In the genomic region with DNA sequence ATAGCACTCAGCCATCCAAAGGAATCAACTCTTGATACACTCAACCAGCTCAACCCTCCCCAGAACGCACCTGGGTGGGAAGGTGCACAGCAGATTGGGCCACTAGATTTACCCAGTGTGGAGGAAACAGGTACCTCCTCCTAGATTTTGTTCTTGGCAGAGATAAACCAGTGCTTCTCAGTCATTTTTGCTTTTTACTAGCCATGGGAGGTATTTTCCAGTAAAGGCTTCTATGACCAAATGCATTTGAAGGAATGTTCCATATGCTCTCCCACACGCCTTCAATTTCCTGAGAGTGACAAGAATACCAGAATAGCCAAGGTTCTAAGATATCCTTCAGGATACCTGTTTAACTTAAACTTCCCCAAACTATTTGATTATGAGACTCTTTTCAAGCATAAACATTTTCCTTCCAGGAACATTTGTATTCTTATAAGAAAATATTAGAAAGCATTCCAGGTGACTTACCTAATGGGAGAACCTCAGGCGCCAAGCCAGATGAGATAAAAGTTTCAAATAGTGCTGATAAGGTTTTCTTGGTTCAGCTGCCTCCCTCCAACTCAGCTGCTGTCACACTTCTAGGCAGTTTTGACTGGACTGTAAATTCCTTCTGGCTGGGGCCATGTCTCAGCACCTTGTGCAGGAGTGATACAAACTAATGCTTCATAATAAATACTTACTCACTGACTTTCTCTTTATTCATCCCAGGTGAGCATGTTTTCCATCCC, we compare ENCODE assay signal across 17 cellular contexts.
DNase-seq lines count a peak whose midpoint lies in the region; ATAC-seq, FAIRE-seq and TF ChIP-seq lines count a peak whose summit lies in the region.
"Had no signal": no experiment of that assay in that cellular context is flagged by ENCODE, and none has a peak within 500 bp of the region (broad histone marks: within the 10 kb centered on the region; RNA-seq: fewer than 3 reads in every experiment).

No MANE protein-coding gene starts in this region.

- H3K79me2 ChIP-seq in K562 (ENCODE audit: control insufficient read depth, insufficient read depth, low read length): no peaks in the 10 kb centered on the region
- no peaks in the 10 kb centered on the region for H3K79me2 ChIP-seq in osteoblast (ENCODE audit: insufficient read depth, low read length)

- no peak for TF ChIP-seq EP300 in K562 (IDR thresholded peaks at IDR 0.05; ENCODE audit: low read length)

- BruUV-seq in K562 (replicated peaks; lab: Mats Ljungman, UMichigan): no TSS peak

- no peak overlapping the region for H3K4me3 ChIP-seq in K562
- H3K4me3 ChIP-seq in osteoblast (ENCODE audit: insufficient read depth, low read length): no peak overlapping the region
- H3K4me3 ChIP-seq in testis: no peak overlapping the region
- H3K4me3 ChIP-seq in vagina: no peak overlapping the region
- H3K4me3 ChIP-seq: BLaER1 treated with 17β-estradiol and CSF1 and Interleukin-3, amounts not matched to agents 10 nM and 100 nM had no signal

- no peak overlapping the region for H3K4me2 ChIP-seq in K562 (ENCODE audit: insufficient read depth, low read length)
- no peak overlapping the region for H3K4me2 ChIP-seq in osteoblast (ENCODE audit: insufficient read depth, low read length)
- H3K4me2 ChIP-seq: BLaER1 treated with 17β-estradiol and CSF1 and Interleukin-3, amounts not matched to agents 10 nM and 100 nM had no signal

- peaks cover 3% of the 10 kb centered on the region for H3K9me1 ChIP-seq in K562 (ENCODE audit: control insufficient read depth, insufficient read depth, low read length)

- POLR2A ChIA-PET in K562 (lab: Yijun Ruan, JAX): interaction anchor here (1.9 to 15.5 kb wide), 5 partner anchors 9 to 24 kb away, joined by 4 to 234 read pairs (median 9); no protein-coding TSS in a partner anchor

- TF ChIP-seq CTCF in K562 (IDR thresholded peaks at IDR 0.05 in 2 of 3, conservative IDR thresholded peaks at IDR 0.05 in 1 of 3; ENCODE audit: insufficient read depth in 2 of 3, low read depth in 1 of 3, low read length in 3 of 3): no peak
- TF ChIP-seq CTCF in osteoblast (IDR thresholded peaks at IDR 0.05; ENCODE audit: extremely low read depth, low read depth, low read length): no peak
- TF ChIP-seq CTCF in testis (IDR thresholded peaks at IDR 0.05): no peak
- TF ChIP-seq CTCF in vagina (IDR thresholded peaks at IDR 0.05): no peak

- no peak overlapping the region for H3K4me3 Mint-ChIP-seq in activated naive CD4-positive, alpha-beta T cell treated with anti-CD3 and anti-CD28 coated beads, Interleukin-2, amount 10 ng/mL, durations not matched to agents 7 days and 5 days
- H3K4me3 Mint-ChIP-seq: CD4-positive, CD25-positive, alpha-beta regulatory T cell had no signal

- H3K27me3 Mint-ChIP-seq in activated naive CD4-positive, alpha-beta T cell treated with anti-CD3 and anti-CD28 coated beads, Interleukin-2, amount 10 ng/mL, durations not matched to agents 7 days and 5 days: peaks cover 56% of the 10 kb centered on the region

- H3K9me3 Mint-ChIP-seq in activated naive CD4-positive, alpha-beta T cell treated with anti-CD3 and anti-CD28 coated beads, Interleukin-2, amount 10 ng/mL, durations not matched to agents 7 days and 5 days: peaks cover 3% of the 10 kb centered on the region

- H3K9me3 ChIP-seq in K562 (replicated peaks; ENCODE audit: control insufficient read depth, insufficient read depth, low read depth, low read length) (0 out of 2 replicates have a peak, but pooled peaks cover 4% of the 10 kb centered on the region), osteoblast (ENCODE audit: low read depth, low read length) (peaks cover 3% of the 10 kb centered on the region), testis (no peaks in the 10 kb centered on the region), vagina (no peaks in the 10 kb centered on the region)

- H3K36me3 Mint-ChIP-seq in activated naive CD4-positive, alpha-beta T cell treated with anti-CD3 and anti-CD28 coated beads, Interleukin-2, amount 10 ng/mL, durations not matched to agents 7 days and 5 days: no peaks in the 10 kb centered on the region
- H3K36me3 Mint-ChIP-seq: CD4-positive, CD25-positive, alpha-beta regulatory T cell had no signal

- H3K4me1 ChIP-seq in K562 (replicated peaks in 1 of 2; ENCODE audit: control insufficient read depth in 2 of 2, insufficient read depth in 2 of 2, low read length in 2 of 2) (peaks cover 0 to 7% of the 10 kb centered on the region in 2 experiments; a peak in 2 of 5 replicates), osteoblast (ENCODE audit: insufficient read depth, low read length) (no peaks in the 10 kb centered on the region), testis (no peaks in the 10 kb centered on the region), vagina (no peaks in the 10 kb centered on the region)

- intact Hi-C loops in K562 (cut with micrococcal nuclease) (no loop called here), testis (cut with DNase I; ENCODE audit: low total_unique reads) (no loop called here), vagina (cut with DNase I) (no loop called here)

- in situ Hi-C loops in K562 (cut with MboI): no loop called here

- no peak overlapping the region for H3K9ac ChIP-seq in K562 (ENCODE audit: insufficient read depth in 1 of 2, low read depth in 2 of 2, low read length in 2 of 2)
- H3K9ac ChIP-seq: BLaER1 treated with 17β-estradiol and CSF1 and Interleukin-3, amounts not matched to agents 10 nM and 100 nM had no signal

- H3K27ac Mint-ChIP-seq in activated naive CD4-positive, alpha-beta T cell treated with anti-CD3 and anti-CD28 coated beads, Interleukin-2, amount 10 ng/mL, durations not matched to agents 7 days and 5 days: no peak overlapping the region
- H3K27ac Mint-ChIP-seq: CD4-positive, CD25-positive, alpha-beta regulatory T cell had no signal

- H3K4me1 Mint-ChIP-seq in activated naive CD4-positive, alpha-beta T cell treated with anti-CD3 and anti-CD28 coated beads, Interleukin-2, amount 10 ng/mL, durations not matched to agents 7 days and 5 days: no peaks in the 10 kb centered on the region

- 5% methylated on average over 3 of the region's 3 CpGs for WGBS in K562 (ENCODE audit: insufficient coverage, low coverage, missing lambda C conversion rate)
- 41 to 50% methylated on average over 3 of the region's 3 CpGs for WGBS in testis, 2 donors

- no peak for ATAC-seq in K562
- ATAC-seq: HepG2 had no signal

- H3K27ac ChIP-seq in K562 (ENCODE audit: extremely low read depth, low read depth, low read length): no peak overlapping the region
- H3K27ac ChIP-seq in osteoblast (ENCODE audit: low read depth, low read length): no peak overlapping the region
- no peak overlapping the region for H3K27ac ChIP-seq in testis
- no peak overlapping the region for H3K27ac ChIP-seq in vagina
- H3K27ac ChIP-seq: BLaER1 treated with 17β-estradiol and CSF1 and Interleukin-3, amounts not matched to agents 10 nM and 100 nM had no signal

- H4K20me1 ChIP-seq in K562 (replicated peaks; ENCODE audit: control insufficient read depth, insufficient read depth, low read length) (peaks cover 27% of the 10 kb centered on the region; the same call in 1 of the 2 replicates), osteoblast (ENCODE audit: insufficient read depth, low read length) (no peaks in the 10 kb centered on the region)
- H4K20me1 ChIP-seq: BLaER1 treated with 17β-estradiol and CSF1 and Interleukin-3, amounts not matched to agents 10 nM and 100 nM had no signal

- TF ChIP-seq POLR2A in K562 (conservative IDR thresholded peaks at IDR 0.05) (no peak), testis (IDR thresholded peaks at IDR 0.05) (no peak), vagina (IDR thresholded peaks at IDR 0.05) (no peak)

- no peak for FAIRE-seq in K562 (lab: Jason Lieb, UNC)
- FAIRE-seq: HepG2, HTR-8/SVneo had no signal

- H2AFZ ChIP-seq in K562 (ENCODE audit: low read depth, low read length) (no peak overlapping the region), osteoblast (ENCODE audit: low read length) (no peak overlapping the region)

- CTCF ChIA-PET in activated naive CD4-positive, alpha-beta T cell treated with anti-CD3 and anti-CD28 coated beads, Interleukin-2, amount 10 ng/mL, durations not matched to agents 7 days and 5 days (lab: Charles Lee): no interaction called here
- CTCF ChIA-PET in K562 (lab: Yijun Ruan, JAX; ENCODE audit: low intra/inter-chr PET ratio): no interaction called here

- peak; percentile 4 for DNase-seq in activated naive CD4-positive, alpha-beta T cell treated with anti-CD3 and anti-CD28 coated beads, Interleukin-2, amount 10 ng/mL, durations not matched to agents 7 days and 5 days
- DNase-seq in activated naive CD4-positive, alpha-beta T cell treated with Interleukin-2 at 50 U/mL for 16 hours: no peak
- DNase-seq in K562 (ENCODE audit: extremely low read depth in 1 of 4, low spot score in 3 of 4) (no peak), osteoblast (ENCODE audit: insufficient read length, low spot score, missing footprints) (peak; percentile 60), testis (peak; percentile 57), vagina (ENCODE audit: extremely low spot score in 2 of 2) (no peak), NCI-H1436 treated with DMSO at 0.1 percent for 48 hours (lab: John Stamatoyannopoulos, UW) (no peak), NCI-H1436 (lab: John Stamatoyannopoulos, UW) (no peak)
- DNase-seq: ACHN; Calu3; CD4-positive, CD25-positive, alpha-beta regulatory T cell; DMS 273 treated with DMSO at 0.1 percent for 48 hours; GOT3; HCEC 1CT had no signal

- no peak for TF ChIP-seq RAD21 in K562 (CRISPR knock-in tag; conservative IDR thresholded peaks at IDR 0.05 in 1 of 2, IDR thresholded peaks at IDR 0.05 in 1 of 2)

- H3K27me3 ChIP-seq in K562 (ENCODE audit: control insufficient read depth in 2 of 2, insufficient read depth in 2 of 2, low read length in 2 of 2): peaks cover 23 to 47% of the 10 kb centered on the region in 2 experiments; a peak in 4 of 5 replicates
- H3K27me3 ChIP-seq in osteoblast (ENCODE audit: insufficient read depth, low read length): peaks cover 17% of the 10 kb centered on the region
- no peaks in the 10 kb centered on the region for H3K27me3 ChIP-seq in testis
- no peaks in the 10 kb centered on the region for H3K27me3 ChIP-seq in vagina
- H3K27me3 ChIP-seq: BLaER1 treated with 17β-estradiol and CSF1 and Interleukin-3, amounts not matched to agents 10 nM and 100 nM had no signal

- H3K36me3 ChIP-seq in K562 (ENCODE audit: control insufficient read depth, insufficient read depth, low read length) (no peaks in the 10 kb centered on the region), osteoblast (ENCODE audit: insufficient read depth, low read length) (no peaks in the 10 kb centered on the region), testis (ENCODE audit: low read depth, missing control alignments) (no peaks in the 10 kb centered on the region), vagina (no peaks in the 10 kb centered on the region)
- H3K36me3 ChIP-seq: BLaER1 treated with 17β-estradiol and CSF1 and Interleukin-3, amounts not matched to agents 10 nM and 100 nM had no signal

Comparison
In these comparisons a context has a peak if more than half of its experiments do, and no peak if none do; other contexts are left out.
1. DNase-seq: peak in activated naive CD4-positive, alpha-beta T cell treated with anti-CD3 and anti-CD28 coated beads, Interleukin-2, amount 10 ng/mL, durations not matched to agents 7 days and 5 days (single experiment), osteoblast (single experiment) and testis (single experiment); none in activated naive CD4-positive, alpha-beta T cell treated with Interleukin-2 at 50 U/mL for 16 hours (single experiment), K562 (0 of 4), vagina (0 of 2), NCI-H1436 treated with DMSO at 0.1 percent for 48 hours (single experiment) and NCI-H1436 (single experiment).